ENCODE assay signal across 19 cellular contexts in genomic region chr3:73140772-73141434, GRCh38.
"Had no signal": no experiment of that assay in that cellular context is flagged by ENCODE, and none has a peak within 500 bp of the region (broad histone marks: within the 10 kb centered on the region; RNA-seq: fewer than 3 reads in every experiment).

No MANE protein-coding gene starts in this region.

- H3K4me1 Mint-ChIP-seq: activated naive CD8-positive, alpha-beta T cell treated with anti-CD3 and anti-CD28 coated beads for 36 hours; activated T-helper 17 cell treated with anti-CD3 and anti-CD28 coated beads, Interleukin-2, amount 50 U/mL, for 72 hours; stimulated activated effector memory CD8-positive, alpha-beta T cell treated with anti-CD3 and anti-CD28 coated beads, Interleukin-12 subunit alpha, Interleukin-12 subunit beta, amount 100 ng/mL, for 72 hours had no signal

- H3K36me3 Mint-ChIP-seq: activated naive CD8-positive, alpha-beta T cell treated with anti-CD3 and anti-CD28 coated beads for 36 hours; natural killer cell treated with Interleukin-12 subunit alpha and Interleukin-12 subunit beta and Interleukin-15 and Interleukin-18, amount 100 ng/mL, for 72 hours; stimulated activated effector memory CD8-positive, alpha-beta T cell treated with anti-CD3 and anti-CD28 coated beads, Interleukin-12 subunit alpha, Interleukin-12 subunit beta, amount 100 ng/mL, for 72 hours; type B pancreatic cell had no signal

- ATAC-seq: activated T-helper 17 cell treated with anti-CD3 and anti-CD28 coated beads, Interleukin-2, amount 50 U/mL, for 72 hours; effector memory CD8-positive, alpha-beta T cell; esophagus mucosa; natural killer cell treated with Interleukin-12 subunit alpha and Interleukin-12 subunit beta and Interleukin-15 and Interleukin-18, amount 100 ng/mL, for 72 hours; stimulated activated effector memory CD8-positive, alpha-beta T cell treated with anti-CD3 and anti-CD28 coated beads, Interleukin-12 subunit alpha, Interleukin-12 subunit beta, amount 100 ng/mL, for 72 hours had no signal

- H3K27me3 Mint-ChIP-seq: natural killer cell treated with Interleukin-12 subunit alpha and Interleukin-12 subunit beta and Interleukin-15 and Interleukin-18, amount 100 ng/mL, for 72 hours; type B pancreatic cell had no signal

- H3K4me3 Mint-ChIP-seq: activated naive CD8-positive, alpha-beta T cell treated with anti-CD3 and anti-CD28 coated beads for 36 hours; activated T-helper 17 cell treated with anti-CD3 and anti-CD28 coated beads, Interleukin-2, amount 50 U/mL, for 72 hours; effector memory CD8-positive, alpha-beta T cell; natural killer cell treated with Interleukin-12 subunit alpha and Interleukin-12 subunit beta and Interleukin-15 and Interleukin-18, amount 100 ng/mL, for 72 hours; stimulated activated effector memory CD8-positive, alpha-beta T cell treated with anti-CD3 and anti-CD28 coated beads, Interleukin-12 subunit alpha, Interleukin-12 subunit beta, amount 100 ng/mL, for 72 hours; type B pancreatic cell had no signal

- H3K27ac Mint-ChIP-seq: activated naive CD8-positive, alpha-beta T cell treated with anti-CD3 and anti-CD28 coated beads for 36 hours; activated T-helper 17 cell treated with anti-CD3 and anti-CD28 coated beads, Interleukin-2, amount 50 U/mL, for 72 hours; effector memory CD8-positive, alpha-beta T cell; natural killer cell treated with Interleukin-12 subunit alpha and Interleukin-12 subunit beta and Interleukin-15 and Interleukin-18, amount 100 ng/mL, for 72 hours; stimulated activated effector memory CD8-positive, alpha-beta T cell treated with anti-CD3 and anti-CD28 coated beads, Interleukin-12 subunit alpha, Interleukin-12 subunit beta, amount 100 ng/mL, for 72 hours; type B pancreatic cell had no signal

- DNase-seq: activated naive CD4-positive, alpha-beta T cell; activated naive CD8-positive, alpha-beta T cell treated with anti-CD3 and anti-CD28 coated beads for 36 hours; activated T-cell treated with anti-CD3 and anti-CD28 coated beads, Interleukin-2, amount 50 U/mL, for 1 hour; amniotic stem cell; colonic mucosa; dorsolateral prefrontal cortex; effector memory CD8-positive, alpha-beta T cell; left lung; midbrain; right lobe of liver; small intestine; stimulated activated CD4-positive, alpha-beta T cell treated with anti-CD3 and anti-CD28 coated beads, Interleukin-2, amount 100 ng/mL, for 24 hours; stomach; T-helper 9 cell had no signal

- H3K9me3 Mint-ChIP-seq: activated naive CD8-positive, alpha-beta T cell treated with anti-CD3 and anti-CD28 coated beads for 36 hours; activated T-helper 17 cell treated with anti-CD3 and anti-CD28 coated beads, Interleukin-2, amount 50 U/mL, for 72 hours; effector memory CD8-positive, alpha-beta T cell; natural killer cell treated with Interleukin-12 subunit alpha and Interleukin-12 subunit beta and Interleukin-15 and Interleukin-18, amount 100 ng/mL, for 72 hours; stimulated activated effector memory CD8-positive, alpha-beta T cell treated with anti-CD3 and anti-CD28 coated beads, Interleukin-12 subunit alpha, Interleukin-12 subunit beta, amount 100 ng/mL, for 72 hours had no signal
